1 cellular context compared by ENCODE assay signal in genomic region chr1:168225476-168226190, GRCh38.
TF ChIP-seq lines count a peak whose summit lies in the region.

SFT2D2 (plus strand) TSS chr1:168226004; CDS start chr1:168226080, 76 bp downstream.

TF ChIP-seq in HepG2, 621 proteins besides CTCF, POLR2A, EP300 and RAD21 (continued from another document and continues in another):
- TF ChIP-seq YY1 (IDR thresholded peaks at IDR 0.05; ENCODE audit: insufficient read depth, insufficient replicate concordance, low read depth, low read length), result peak; percentile 55
- no peak for TF ChIP-seq NCOR1 (IDR thresholded peaks at IDR 0.05; ENCODE audit: borderline replicate concordance, low read length)
- TF ChIP-seq ZBTB43 (CRISPR knock-in tag; conservative IDR thresholded peaks at IDR 0.05), result peak; percentile 93
- TF ChIP-seq ZBTB46 (CRISPR knock-in tag; IDR thresholded peaks at IDR 0.05; ENCODE audit: borderline replicate concordance), result no peak
- TF ChIP-seq GMEB2 (CRISPR knock-in tag; IDR thresholded peaks at IDR 0.05; ENCODE audit: low read depth), result no peak
- TF ChIP-seq SNAPC5 (CRISPR knock-in tag; IDR thresholded peaks at IDR 0.05; ENCODE audit: borderline replicate concordance), result peak; percentile 52; the same call in 1 of the 2 replicates
- peak; percentile 96 for TF ChIP-seq CREBL2 (CRISPR knock-in tag; IDR thresholded peaks at IDR 0.05; ENCODE audit: borderline replicate concordance)
- peak; percentile 76; the same call in 1 of the 2 replicates for TF ChIP-seq ZNF678 (CRISPR knock-in tag; IDR thresholded peaks at IDR 0.05)
- no peak for TF ChIP-seq SYNCRIP (IDR thresholded peaks at IDR 0.05; ENCODE audit: insufficient read depth, low read depth, low read length)
- TF ChIP-seq PBX2 (CRISPR knock-in tag; IDR thresholded peaks at IDR 0.05), result no peak
- peak; percentile 48; the same call in 1 of the 2 replicates for TF ChIP-seq ZGPAT (CRISPR knock-in tag; IDR thresholded peaks at IDR 0.05)
- TF ChIP-seq WIZ (CRISPR knock-in tag; IDR thresholded peaks at IDR 0.05), result peak; percentile 40; the same call in 1 of the 2 replicates
- TF ChIP-seq ZBTB38 (CRISPR knock-in tag; IDR thresholded peaks at IDR 0.05), result no peak
- peak; percentile 64; the same call in 1 of the 2 replicates for TF ChIP-seq ZSCAN22 (CRISPR knock-in tag; IDR thresholded peaks at IDR 0.05)
- peak; percentile 45; the same call in 1 of the 2 replicates for TF ChIP-seq NFATC3 (CRISPR knock-in tag; IDR thresholded peaks at IDR 0.05)
- peak; percentile 80; the same call in 1 of the 2 replicates for TF ChIP-seq ZNF816 (CRISPR knock-in tag; IDR thresholded peaks at IDR 0.05; ENCODE audit: borderline replicate concordance)
- TF ChIP-seq ZNF691 (CRISPR knock-in tag; IDR thresholded peaks at IDR 0.05; ENCODE audit: borderline replicate concordance, low read depth), result 0 out of 2 replicates have a peak, but pooled peaks have one; percentile 45
- TF ChIP-seq SUZ12 (IDR thresholded peaks at IDR 0.05; ENCODE audit: low read depth, low read length), result peak; percentile 40; the same call in 1 of the 2 replicates
- peak; percentile 72 for TF ChIP-seq ZNF18 (CRISPR knock-in tag; IDR thresholded peaks at IDR 0.05; ENCODE audit: insufficient replicate concordance)
- TF ChIP-seq ZNF7 (CRISPR knock-in tag; IDR thresholded peaks at IDR 0.05), result no peak
- no peak for TF ChIP-seq PLSCR1 (CRISPR knock-in tag; IDR thresholded peaks at IDR 0.05; ENCODE audit: borderline replicate concordance)
- no peak for TF ChIP-seq TOE1 (CRISPR knock-in tag; IDR thresholded peaks at IDR 0.05)
- TF ChIP-seq ZNF788 (CRISPR knock-in tag; IDR thresholded peaks at IDR 0.05; ENCODE audit: borderline replicate concordance), result no peak
- no peak for TF ChIP-seq RBAK (CRISPR knock-in tag; IDR thresholded peaks at IDR 0.05)
- TF ChIP-seq TEAD3 (CRISPR knock-in tag; optimal IDR thresholded peaks at IDR 0.05; ENCODE audit: borderline replicate concordance), result no peak
- peak; percentile 94 for TF ChIP-seq TFDP1 (CRISPR knock-in tag; IDR thresholded peaks at IDR 0.05; ENCODE audit: borderline replicate concordance)
- peak; percentile 58; the same call in 1 of the 2 replicates for TF ChIP-seq ZNF552 (CRISPR knock-in tag; IDR thresholded peaks at IDR 0.05; ENCODE audit: borderline replicate concordance)
- TF ChIP-seq NFKB2 (CRISPR knock-in tag; IDR thresholded peaks at IDR 0.05; ENCODE audit: borderline replicate concordance), result peak; percentile 85
- TF ChIP-seq ZNF589 (CRISPR knock-in tag; conservative IDR thresholded peaks at IDR 0.05), result peak; percentile 58; the same call in 1 of the 2 replicates
- TF ChIP-seq ZNF713 (CRISPR knock-in tag; IDR thresholded peaks at IDR 0.05), result no peak
- TF ChIP-seq BHLHE40 (IDR thresholded peaks at IDR 0.05; ENCODE audit: low read length), result peak; percentile 10; the same call in 1 of the 2 replicates
- no peak for TF ChIP-seq ZNF44 (CRISPR knock-in tag; IDR thresholded peaks at IDR 0.05)
- no peak for TF ChIP-seq PHB2 (IDR thresholded peaks at IDR 0.05; ENCODE audit: partially characterized antibody)
- peak; percentile 34; the same call in 1 of the 2 replicates for TF ChIP-seq E2F5 (CRISPR knock-in tag; conservative IDR thresholded peaks at IDR 0.05)
- TF ChIP-seq PAWR (CRISPR knock-in tag; IDR thresholded peaks at IDR 0.05; ENCODE audit: borderline replicate concordance), result no peak
- no peak for TF ChIP-seq ZNF652 (CRISPR knock-in tag; IDR thresholded peaks at IDR 0.05; ENCODE audit: borderline replicate concordance, low read depth)
- TF ChIP-seq FOXK2 (IDR thresholded peaks at IDR 0.05), result no peak
- 0 out of 2 replicates have a peak, but pooled peaks have one; percentile 67 for TF ChIP-seq ZFP36L1 (CRISPR knock-in tag; IDR thresholded peaks at IDR 0.05)
- TF ChIP-seq MLXIP (CRISPR knock-in tag; IDR thresholded peaks at IDR 0.05; ENCODE audit: borderline replicate concordance), result no peak
- peak in 1 of 2 experiments; percentile 64; a peak in 1 of 4 replicates for TF ChIP-seq KLF16 (CRISPR knock-in tag; IDR thresholded peaks at IDR 0.05)
- TF ChIP-seq DNMT3B (CRISPR knock-in tag; conservative IDR thresholded peaks at IDR 0.05), result no peak
- peak; percentile 63; the same call in 1 of the 2 replicates for TF ChIP-seq THAP11 (CRISPR knock-in tag; IDR thresholded peaks at IDR 0.05)
